ENCODE assay signal across 8 cellular contexts in genomic region chrX:48508400-48509244, GRCh38. TPM values are rescaled to one million over a fixed set of nuclear protein-coding genes. Genes with fewer than 3 reads are reported as not detected.
A peak's percentile ranks its signal among the peaks of the same experiment; 100 is the strongest.
DNase-seq lines count a peak whose midpoint lies in the region; ATAC-seq lines count a peak whose summit lies in the region.

Gene PORCN (plus strand): TSS chrX:48508992. CDS start chrX:48509821, 829 bp downstream.

- no peaks in the 10 kb centered on the region for H3K36me3 ChIP-seq in ectodermal cell (ENCODE audit: control insufficient read depth, insufficient read depth, low read length)

- peak within 1 kb of the TSS; percentile 47 for H3K27ac Mint-ChIP-seq in activated CD4-positive, alpha-beta memory T cell treated with anti-CD3 and anti-CD28 coated beads, Interleukin-2, amount 10 ng/mL, durations not matched to agents 7 days and 5 days

- H3K4me1 Mint-ChIP-seq in activated CD4-positive, alpha-beta memory T cell treated with anti-CD3 and anti-CD28 coated beads, Interleukin-2, amount 10 ng/mL, durations not matched to agents 7 days and 5 days = peaks cover 33% of the 10 kb centered on the region

- peak; percentile 84 for ATAC-seq in HG03066 (IDR thresholded peaks at IDR 0.05; ENCODE audit: low read depth, unreplicated experiment)

- peak; percentile 76 for DNase-seq in NK-92 treated with Interleukin-12 subunit alpha and Interleukin-12 subunit beta, amount 100 ng/mL, for 24 hours (lab: John Stamatoyannopoulos, UW)
- DNase-seq in NK-92 (lab: John Stamatoyannopoulos, UW; ENCODE audit: unreplicated experiment) (no peak), NCI-H526 treated with DMSO at 0.1 percent for 48 hours (lab: John Stamatoyannopoulos, UW) (peak; percentile 45), medulla oblongata (ENCODE audit: extremely low spot score) (peak; percentile 70)
- peak; percentile 82 for DNase-seq in activated CD4-positive, alpha-beta memory T cell treated with anti-CD3 and anti-CD28 coated beads, Interleukin-2, amount 10 ng/mL, durations not matched to agents 7 days and 5 days
- peak; percentile 62 for DNase-seq in stimulated activated CD8-positive, alpha-beta memory T cell treated with anti-CD3 and anti-CD28 coated beads, Interleukin-12 subunit alpha, Interleukin-12 subunit beta, amount 100 ng/mL, for 1 hour (ENCODE audit: low read depth)

- H3K9me3 ChIP-seq in ectodermal cell (ENCODE audit: control insufficient read depth, low read length) = no peaks in the 10 kb centered on the region

- CTCF ChIA-PET in activated CD4-positive, alpha-beta memory T cell treated with anti-CD3 and anti-CD28 coated beads, Interleukin-2, amount 10 ng/mL, durations not matched to agents 7 days and 5 days (lab: Charles Lee) = interaction anchor here (1.0 to 1.3 kb wide), 2 partner anchors 31 to 41 kb away, joined by 3 to 4 read pairs; partner anchors contain the start of gene TBC1D25

- WGBS in ectodermal cell, 2 experiments = 0% methylated on average over 64 to 65 of the region's 65 CpGs

- H3K4me3 ChIP-seq in ectodermal cell (ENCODE audit: insufficient read depth, low read depth, low read length) = peak within 1 kb of the TSS; percentile 68

- H3K27me3 Mint-ChIP-seq in activated CD4-positive, alpha-beta memory T cell treated with anti-CD3 and anti-CD28 coated beads, Interleukin-2, amount 10 ng/mL, durations not matched to agents 7 days and 5 days = no peaks in the 10 kb centered on the region

- no peaks in the 10 kb centered on the region for H3K27me3 ChIP-seq in ectodermal cell (ENCODE audit: control insufficient read depth, insufficient read depth, low read length, poor library complexity, severe bottlenecking)

- no peaks in the 10 kb centered on the region for H3K4me1 ChIP-seq in ectodermal cell (ENCODE audit: control insufficient read depth, insufficient read depth, low read length)

- POLR2A ChIA-PET in activated CD4-positive, alpha-beta memory T cell treated with anti-CD3 and anti-CD28 coated beads, Interleukin-2, amount 10 ng/mL, durations not matched to agents 7 days and 5 days (lab: Charles Lee) = interaction anchor here (0.8 to 2.3 kb wide), 4 partner anchors 12 to 66 kb away, joined by 3 to 11 read pairs (median 4); partner anchors contain the start of genes EBP and RBM3

- H3K9me3 Mint-ChIP-seq in activated CD4-positive, alpha-beta memory T cell treated with anti-CD3 and anti-CD28 coated beads, Interleukin-2, amount 10 ng/mL, durations not matched to agents 7 days and 5 days = no peaks in the 10 kb centered on the region

- H3K27ac ChIP-seq in ectodermal cell (ENCODE audit: insufficient read depth, low read depth, low read length, poor library complexity, severe bottlenecking) = no peak within 1 kb of the TSS

- peaks cover 18% of the 10 kb centered on the region for H3K36me3 Mint-ChIP-seq in activated CD4-positive, alpha-beta memory T cell treated with anti-CD3 and anti-CD28 coated beads, Interleukin-2, amount 10 ng/mL, durations not matched to agents 7 days and 5 days (ENCODE audit: low read depth)

- peak within 1 kb of the TSS; percentile 81 for H3K4me3 Mint-ChIP-seq in activated CD4-positive, alpha-beta memory T cell treated with anti-CD3 and anti-CD28 coated beads, Interleukin-2, amount 10 ng/mL, durations not matched to agents 7 days and 5 days

RNA-seq across cellular contexts. Expression of gene PORCN, which starts in this region (rescaled TPM):
- total RNA-seq in activated CD4-positive, alpha-beta memory T cell treated with anti-CD3 and anti-CD28 coated beads, Interleukin-2, amount 10 ng/mL, durations not matched to agents 7 days and 5 days = 10 to 100 TPM; 26.1 to 29.2 TPM
- 14.6 TPM for polyA plus RNA-seq in ectodermal cell (2013, experiment 1 of 4)
- 15.3 TPM for polyA plus RNA-seq in ectodermal cell (2013, experiment 2 of 4)
- polyA plus RNA-seq in ectodermal cell (2013, experiment 3 of 4) = 14.5 TPM
- 17.3 TPM for polyA plus RNA-seq in ectodermal cell (2013, experiment 4 of 4)
